ENCODE assay signal across 20 cellular contexts in the genomic region with DNA sequence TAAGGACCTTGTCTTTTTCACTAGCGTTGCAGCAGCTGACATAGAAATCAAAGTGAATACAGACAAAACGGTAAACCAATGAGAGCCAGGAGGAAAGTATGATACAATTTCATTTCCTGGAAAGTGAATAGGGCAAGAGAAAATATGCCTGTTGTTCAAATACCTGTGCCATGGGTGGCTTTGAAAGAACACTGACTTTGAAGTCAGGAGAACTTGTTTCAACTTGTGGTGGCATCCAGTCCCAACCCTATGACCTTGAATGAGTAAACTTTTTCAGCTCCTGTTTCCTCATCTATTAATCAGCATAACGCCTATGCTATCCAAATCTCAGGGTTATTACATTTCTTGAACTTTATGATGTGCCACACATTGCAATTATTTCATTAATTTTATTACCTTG.
"Had no signal": no experiment of that assay in that cellular context is flagged by ENCODE, and none has a peak within 500 bp of the region (broad histone marks: within the 10 kb centered on the region; RNA-seq: fewer than 3 reads in every experiment).

No MANE protein-coding gene starts in this region.

- H3K4me3 Mint-ChIP-seq: endodermal cell; memory B cell; mesothelial cell of epicardium; natural killer cell; neural crest cell; stimulated activated effector memory CD8-positive, alpha-beta T cell treated with anti-CD3 and anti-CD28 coated beads, Interleukin-12 subunit alpha, Interleukin-12 subunit beta, amount 100 ng/mL, for 72 hours; stimulated activated naive CD8-positive, alpha-beta T cell treated with anti-CD3 and anti-CD28 coated beads, Interleukin-15, Interleukin-2, amounts not matched to agents 100 ng/mL and 50 ng/mL, for 24 hours had no signal

- H3K27me3 ChIP-seq: right atrium auricular region had no signal

- DNase-seq: central memory CD4-positive, alpha-beta T cell; effector CD4-positive, alpha-beta T cell; endodermal cell; foreskin melanocyte; head of caudate nucleus; hippocampal formation; kidney glomerular epithelial cell; natural killer cell; posterior cingulate gyrus; stimulated activated CD4-positive, alpha-beta T cell treated with anti-CD3 and anti-CD28 coated beads, Interleukin-4, amount 100 ng/mL, for 1 hour; stimulated activated CD8-positive, alpha-beta memory T cell treated with anti-CD3 and anti-CD28 coated beads, Interleukin-4, amount 100 ng/mL, for 48 hours; trophoblast cell had no signal

- H3K4me1 Mint-ChIP-seq: endodermal cell; memory B cell; natural killer cell; neural crest cell; stimulated activated effector memory CD8-positive, alpha-beta T cell treated with anti-CD3 and anti-CD28 coated beads, Interleukin-12 subunit alpha, Interleukin-12 subunit beta, amount 100 ng/mL, for 72 hours had no signal

- H3K36me3 ChIP-seq: right atrium auricular region, thoracic aorta had no signal

- ATAC-seq: natural killer cell; stimulated activated effector memory CD8-positive, alpha-beta T cell treated with anti-CD3 and anti-CD28 coated beads, Interleukin-12 subunit alpha, Interleukin-12 subunit beta, amount 100 ng/mL, for 72 hours had no signal

- H3K4me3 ChIP-seq: coronary artery, right atrium auricular region, thoracic aorta had no signal

- H3K9me3 ChIP-seq: thoracic aorta had no signal

- H3K27me3 Mint-ChIP-seq: memory B cell; stimulated activated naive CD8-positive, alpha-beta T cell treated with anti-CD3 and anti-CD28 coated beads, Interleukin-15, Interleukin-2, amounts not matched to agents 100 ng/mL and 50 ng/mL, for 24 hours had no signal

- H3K36me3 Mint-ChIP-seq: natural killer cell; stimulated activated effector memory CD8-positive, alpha-beta T cell treated with anti-CD3 and anti-CD28 coated beads, Interleukin-12 subunit alpha, Interleukin-12 subunit beta, amount 100 ng/mL, for 72 hours had no signal

- H3K27ac ChIP-seq: coronary artery, thoracic aorta had no signal

- H3K27ac Mint-ChIP-seq: endodermal cell; memory B cell; mesothelial cell of epicardium; natural killer cell; stimulated activated effector memory CD8-positive, alpha-beta T cell treated with anti-CD3 and anti-CD28 coated beads, Interleukin-12 subunit alpha, Interleukin-12 subunit beta, amount 100 ng/mL, for 72 hours; stimulated activated naive CD8-positive, alpha-beta T cell treated with anti-CD3 and anti-CD28 coated beads, Interleukin-15, Interleukin-2, amounts not matched to agents 100 ng/mL and 50 ng/mL, for 24 hours had no signal
